ENCODE assay signal across 9 cellular contexts in the genomic region with DNA sequence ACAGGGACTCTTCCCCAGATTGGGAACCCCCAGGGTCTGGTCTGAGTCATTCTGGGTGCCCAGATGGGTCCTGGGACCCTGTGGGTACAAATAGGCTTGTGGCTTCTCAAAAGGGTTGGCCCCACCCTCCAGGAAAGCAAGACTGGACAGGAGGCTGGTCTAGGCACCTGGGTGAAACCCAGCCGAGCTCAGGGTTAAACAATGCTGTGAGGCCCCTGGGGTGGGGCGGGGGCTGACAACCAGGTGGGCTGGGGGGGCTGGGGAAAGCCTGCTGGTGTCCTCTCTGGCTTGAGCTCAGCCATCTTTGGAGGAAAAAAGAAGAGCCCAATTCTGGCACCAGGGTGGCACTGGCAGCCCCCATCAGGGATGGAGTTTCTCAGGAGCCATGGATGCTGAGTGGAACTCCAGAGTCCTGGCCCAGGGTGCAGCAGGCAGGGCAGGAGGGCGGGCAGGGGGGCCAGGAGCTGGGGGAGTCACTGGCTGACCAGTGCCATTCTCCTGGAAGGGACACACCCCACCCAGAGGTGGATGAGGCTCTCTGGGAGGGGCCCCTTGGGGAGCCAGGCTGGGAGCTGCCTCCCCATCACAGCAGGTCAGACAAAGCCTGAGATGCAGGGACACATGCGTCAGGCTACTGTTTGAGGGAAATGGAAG. TPM values are rescaled to one million over a fixed set of nuclear protein-coding genes. Genes with fewer than 3 reads are reported as not detected.
A peak's percentile ranks its signal among the peaks of the same experiment; 100 is the strongest.
DNase-seq lines count a peak whose midpoint lies in the region; ATAC-seq, FAIRE-seq and TF ChIP-seq lines count a peak whose summit lies in the region.
"Had no signal": no experiment of that assay in that cellular context is flagged by ENCODE, and none has a peak within 500 bp of the region (broad histone marks: within the 10 kb centered on the region; RNA-seq: fewer than 3 reads in every experiment).

No MANE protein-coding gene starts in this region.

- peaks cover 6% of the 10 kb centered on the region for H3K4me1 Mint-ChIP-seq in activated CD8-positive, alpha-beta T cell treated with anti-CD3 and anti-CD28 coated beads for 36 hours (ENCODE audit: low read depth)
- H3K4me1 Mint-ChIP-seq in activated CD8-positive, alpha-beta T cell treated with anti-CD3 and anti-CD28 coated beads, Interleukin-2, amount 10 ng/mL, durations not matched to agents 7 days and 5 days (ENCODE audit: low read depth), result peaks cover 7% of the 10 kb centered on the region

- H3K4me2 ChIP-seq in GM12878 (ENCODE audit: control insufficient read depth, insufficient read depth), result peak overlapping the region; percentile 44; the same call in 1 of the 2 replicates

- no peak overlapping the region for H3K4me3 ChIP-seq in GM12878
- peak overlapping the region; percentile 36 to 50 for H3K4me3 ChIP-seq in left lung
- peak overlapping the region in 4 of 5 donors; percentile 50 to 66 (median 60) for H3K4me3 ChIP-seq in subcutaneous abdominal adipose tissue (ENCODE audit: low read depth in 1 of 5, low read length in 5 of 5)

- RAD21 ChIA-PET in GM12878 (lab: Charles Lee; ENCODE audit: unreplicated experiment), result no interaction called here

- no peak for ATAC-seq in activated CD8-positive, alpha-beta T cell treated with anti-CD3 and anti-CD28 coated beads for 36 hours
- ATAC-seq in activated CD8-positive, alpha-beta T cell treated with anti-CD3 and anti-CD28 coated beads, Interleukin-2, amount 10 ng/mL, durations not matched to agents 7 days and 5 days, result no peak
- ATAC-seq in GM12878 (no peak), left lung (no peak), HG02973 (IDR thresholded peaks at IDR 0.05; ENCODE audit: unreplicated experiment) (no peak), HG03432 (IDR thresholded peaks at IDR 0.05; ENCODE audit: unreplicated experiment) (no peak)
- ATAC-seq: upper lobe of right lung had no signal

- no peak for TF ChIP-seq CTCF in activated CD8-positive, alpha-beta T cell treated with anti-CD3 and anti-CD28 coated beads for 36 hours (IDR thresholded peaks at IDR 0.05)
- no peak for TF ChIP-seq CTCF in GM12878 (IDR thresholded peaks at IDR 0.05 in 2 of 3, conservative IDR thresholded peaks at IDR 0.05 in 1 of 3; ENCODE audit: control insufficient read depth in 2 of 3, extremely low read depth in 1 of 3, insufficient read depth in 1 of 3, low read depth in 3 of 3, low read length in 3 of 3)
- TF ChIP-seq CTCF in left lung (IDR thresholded peaks at IDR 0.05), result no peak

- H3K36me3 Mint-ChIP-seq in activated CD8-positive, alpha-beta T cell treated with anti-CD3 and anti-CD28 coated beads for 36 hours (ENCODE audit: low read depth), result no peaks in the 10 kb centered on the region
- no peaks in the 10 kb centered on the region for H3K36me3 Mint-ChIP-seq in activated CD8-positive, alpha-beta T cell treated with anti-CD3 and anti-CD28 coated beads, Interleukin-2, amount 10 ng/mL, durations not matched to agents 7 days and 5 days (ENCODE audit: low read depth)

- BruUV-seq in GM12878 (replicated peaks; lab: Mats Ljungman, UMichigan), result no TSS peak

- peaks cover 15% of the 10 kb centered on the region for H3K27me3 Mint-ChIP-seq in activated CD8-positive, alpha-beta T cell treated with anti-CD3 and anti-CD28 coated beads for 36 hours
- peaks cover 33% of the 10 kb centered on the region for H3K27me3 Mint-ChIP-seq in activated CD8-positive, alpha-beta T cell treated with anti-CD3 and anti-CD28 coated beads, Interleukin-2, amount 10 ng/mL, durations not matched to agents 7 days and 5 days (ENCODE audit: low read depth)

- in situ Hi-C loops in GM12878 (cut with MboI), result no loop called here

- no peak overlapping the region for H2AFZ ChIP-seq in GM12878 (ENCODE audit: control insufficient read depth, low read depth, low read length)

- 25% methylated on average over 4 of the region's 4 CpGs for WGBS in GM12878 (ENCODE audit: insufficient coverage, insufficient replicate concordance, low lambda C conversion rate, missing lambda C conversion rate)

- CTCF ChIA-PET in activated CD8-positive, alpha-beta T cell treated with anti-CD3 and anti-CD28 coated beads for 36 hours (lab: Charles Lee), result interaction anchor here (1.0 to 2.7 kb wide), 4 partner anchors 8 to 36 kb away, joined by 3 to 10 read pairs (median 5); a partner anchor contains a TSS
- CTCF ChIA-PET in activated CD8-positive, alpha-beta T cell treated with anti-CD3 and anti-CD28 coated beads, Interleukin-2, amount 10 ng/mL, durations not matched to agents 7 days and 5 days (lab: Charles Lee), result no interaction called here
- CTCF ChIA-PET in GM12878 (lab: Yijun Ruan, JAX), result interaction anchor here (0.8 to 2.0 kb wide), 2 partner anchors 31 to 34 kb away, joined by 3 to 5 read pairs; no protein-coding TSS in a partner anchor

- TF ChIP-seq POLR2A in GM12878 (IDR thresholded peaks at IDR 0.05; ENCODE audit: low read depth, low read length), result no peak

- no peak for FAIRE-seq in GM12878 (lab: Jason Lieb, UNC)

- no peak for TF ChIP-seq RAD21 in GM12878 (IDR thresholded peaks at IDR 0.05; ENCODE audit: insufficient read depth, low read depth, low read length)

- H4K20me1 ChIP-seq in GM12878 (ENCODE audit: control insufficient read depth, insufficient read depth), result no peaks in the 10 kb centered on the region

- peaks cover 2 to 4% of the 10 kb centered on the region in 2 experiments; a peak in 3 of 4 replicates for H3K27me3 ChIP-seq in GM12878 (replicated peaks in 1 of 2; ENCODE audit: control insufficient read depth in 2 of 2, insufficient read depth in 2 of 2, low read length in 1 of 2)
- peaks cover 23 to 79% of the 10 kb centered on the region in 2 donors for H3K27me3 ChIP-seq in left lung
- peaks cover 7 to 22% (median 17%) of the 10 kb centered on the region in 5 donors for H3K27me3 ChIP-seq in subcutaneous abdominal adipose tissue (ENCODE audit: control insufficient read depth in 5 of 5, insufficient read depth in 4 of 5, low read length in 5 of 5)

- H3K27ac Mint-ChIP-seq in activated CD8-positive, alpha-beta T cell treated with anti-CD3 and anti-CD28 coated beads for 36 hours, result no peak overlapping the region
- H3K27ac Mint-ChIP-seq in activated CD8-positive, alpha-beta T cell treated with anti-CD3 and anti-CD28 coated beads, Interleukin-2, amount 10 ng/mL, durations not matched to agents 7 days and 5 days, result no peak overlapping the region

- H3K9me3 Mint-ChIP-seq in activated CD8-positive, alpha-beta T cell treated with anti-CD3 and anti-CD28 coated beads for 36 hours, result no peaks in the 10 kb centered on the region
- no peaks in the 10 kb centered on the region for H3K9me3 Mint-ChIP-seq in activated CD8-positive, alpha-beta T cell treated with anti-CD3 and anti-CD28 coated beads, Interleukin-2, amount 10 ng/mL, durations not matched to agents 7 days and 5 days (ENCODE audit: insufficient read depth)

- H3K36me3 ChIP-seq in GM12878 (ENCODE audit: control insufficient read depth in 2 of 2, insufficient read depth in 2 of 2, low read length in 1 of 2) (no peaks in the 10 kb centered on the region), left lung (peaks cover 0 to 6% of the 10 kb centered on the region in 2 donors), subcutaneous abdominal adipose tissue (ENCODE audit: control insufficient read depth in 5 of 5, insufficient read depth in 5 of 5, low read length in 5 of 5) (peaks cover 0 to 4% (median 0%) of the 10 kb centered on the region in 5 donors)
- H3K36me3 ChIP-seq: upper lobe of right lung had no signal

- no peak for DNase-seq in activated CD8-positive, alpha-beta T cell treated with anti-CD3 and anti-CD28 coated beads for 36 hours
- DNase-seq in activated CD8-positive, alpha-beta T cell treated with anti-CD3 and anti-CD28 coated beads, Interleukin-2, amount 10 ng/mL, durations not matched to agents 7 days and 5 days, result no peak
- no peak for DNase-seq in GM12878 (ENCODE audit: low read depth, low spot score)
- peak in 1 of 2 donors; percentile 71 for DNase-seq in left lung
- no peak for DNase-seq in activated CD4-positive, alpha-beta T cell treated with anti-CD3 and anti-CD28 coated beads, Interleukin-2, amount 50 U/mL, for 1 hour
- DNase-seq: upper lobe of right lung had no signal

- H3K9ac ChIP-seq in GM12878 (ENCODE audit: control insufficient read depth, insufficient read depth, low read length), result no peak overlapping the region
- peak overlapping the region in 2 of 5 donors; percentile 59 to 68 for H3K9ac ChIP-seq in subcutaneous abdominal adipose tissue (ENCODE audit: low read length in 5 of 5)

- intact Hi-C loops in activated CD8-positive, alpha-beta T cell treated with anti-CD3 and anti-CD28 coated beads for 36 hours (cut with micrococcal nuclease), result no loop called here
- intact Hi-C loops in GM12878 (cut with micrococcal nuclease; ENCODE audit: unreplicated experiment), result no loop called here
- intact Hi-C loops in left lung (cut with DNase I), result no loop called here

- SMC1A ChIA-PET in GM12878 (lab: Charles Lee; ENCODE audit: uncharacterized antibody, unreplicated experiment), result no interaction called here

- POLR2A ChIA-PET in activated CD8-positive, alpha-beta T cell treated with anti-CD3 and anti-CD28 coated beads for 36 hours (lab: Charles Lee), result no interaction called here
- POLR2A ChIA-PET in activated CD8-positive, alpha-beta T cell treated with anti-CD3 and anti-CD28 coated beads, Interleukin-2, amount 10 ng/mL, durations not matched to agents 7 days and 5 days (lab: Charles Lee), result no interaction called here
- POLR2A ChIA-PET in GM12878 (lab: Charles Lee), result no interaction called here

- H3K79me2 ChIP-seq in GM12878 (ENCODE audit: control insufficient read depth, insufficient read depth, low read length), result no peaks in the 10 kb centered on the region

- TF ChIP-seq EP300 in GM12878 (IDR thresholded peaks at IDR 0.05; ENCODE audit: borderline replicate concordance in 1 of 2, control insufficient read depth in 1 of 2, low read depth in 2 of 2, low read length in 2 of 2), result no peak

- H3K9me3 ChIP-seq in GM12878 (replicated peaks; ENCODE audit: control insufficient read depth, insufficient read depth, low read length) (no peaks in the 10 kb centered on the region), left lung (no peaks in the 10 kb centered on the region), subcutaneous abdominal adipose tissue (ENCODE audit: control insufficient read depth in 5 of 5, low read length in 5 of 5) (no peaks in the 10 kb centered on the region)
- H3K9me3 ChIP-seq: upper lobe of right lung had no signal

- H3K4me1 ChIP-seq in GM12878 (ENCODE audit: control insufficient read depth, insufficient read depth, low read length) (peaks cover 9% of the 10 kb centered on the region), left lung (peaks cover 8 to 49% of the 10 kb centered on the region in 2 donors), subcutaneous abdominal adipose tissue (ENCODE audit: control insufficient read depth in 5 of 5, insufficient read depth in 5 of 5, low read length in 5 of 5) (peaks cover 1 to 30% (median 28%) of the 10 kb centered on the region in 5 donors)

- H3K27ac ChIP-seq in GM12878 (ENCODE audit: control insufficient read depth, insufficient read depth) (no peak overlapping the region), left lung (no peak overlapping the region), subcutaneous abdominal adipose tissue (ENCODE audit: low read depth, low read length) (no peak overlapping the region)
- H3K27ac ChIP-seq: upper lobe of right lung had no signal

- peak overlapping the region; percentile 12 for H3K4me3 Mint-ChIP-seq in activated CD8-positive, alpha-beta T cell treated with anti-CD3 and anti-CD28 coated beads for 36 hours
- H3K4me3 Mint-ChIP-seq in activated CD8-positive, alpha-beta T cell treated with anti-CD3 and anti-CD28 coated beads, Interleukin-2, amount 10 ng/mL, durations not matched to agents 7 days and 5 days, result no peak overlapping the region

RNA-seq across cellular contexts. Expression of a gene that starts 1.1 kb away (rescaled TPM):
- 1 to 10 TPM; 1.3 to 1.5 TPM for total RNA-seq in activated CD8-positive, alpha-beta T cell treated with anti-CD3 and anti-CD28 coated beads for 36 hours
- under 1 TPM in 1 of 2 experiments, not detected in 1; 0.53 TPM for total RNA-seq in activated CD8-positive, alpha-beta T cell treated with anti-CD3 and anti-CD28 coated beads, Interleukin-2, amount 10 ng/mL, durations not matched to agents 7 days and 5 days
- total RNA-seq in GM12878 (2013; cell fraction: nucleolus; rRNA removed), result 4.3 and 5.9 TPM in 2 replicates
- total RNA-seq in GM12878 (2014; rRNA removed) (0.34 and 0.65 TPM in 2 replicates), GM12878 (2014; rRNA removed; fragmentation: Illumina TruSeq; extraction: Trizol) (0.13 and 0.51 TPM in 2 replicates), GM12878 (2021) (0.82 and 1.1 TPM in 2 replicates), left lung (10 to 100 TPM; 14.6 to 20.3 TPM)
- 0.42 TPM for polyA plus RNA-seq in GM12878 (2011; ENCODE audit: low read depth)
- polyA plus RNA-seq in GM12878 (2011; rRNA removed) (0.19 and 0.43 TPM in 2 replicates), GM12878 (2014; fragmentation: Illumina TruSeq; extraction: Trizol) (0.34 and 1.5 TPM in 2 replicates), GM12878 (2014; fragmentation: Nextera tagmentation; extraction: Ambion mirVana) (not detected), GM12878 (2014; rRNA removed) (0.46 TPM in 1 of 2 replicates, not detected in the other), GM12878 (2016; fragmentation: Nextera tagmentation; extraction: Ambion mirVana) (not detected)
- 0.12 and 0.31 TPM in 2 replicates for polyA plus RNA-seq in GM12878 (2011; cell fraction: cytosol; rRNA removed)
- 1.3 and 1.5 TPM in 2 replicates for polyA plus RNA-seq in GM12878 (2011; cell fraction: nucleus; rRNA removed)
- polyA plus RNA-seq in GM12878 (2012), result 1.2 and 1.4 TPM in 2 replicates
- 1.1 and 2.0 TPM in 2 replicates for polyA minus RNA-seq in GM12878 (2011; rRNA and poly(A)+ RNA removed)
- not detected in 2 replicates for polyA minus RNA-seq in GM12878 (2011; cell fraction: cytosol; rRNA and poly(A)+ RNA removed)
- polyA minus RNA-seq in GM12878 (2011; cell fraction: nucleus; rRNA and poly(A)+ RNA removed), result 0.36 and 0.57 TPM in 2 replicates

RNA-seq across cellular contexts. Expression of a gene that starts 7.9 kb away (rescaled TPM):
- total RNA-seq in activated CD8-positive, alpha-beta T cell treated with anti-CD3 and anti-CD28 coated beads for 36 hours, result not detected
- total RNA-seq in activated CD8-positive, alpha-beta T cell treated with anti-CD3 and anti-CD28 coated beads, Interleukin-2, amount 10 ng/mL, durations not matched to agents 7 days and 5 days, result not detected
- total RNA-seq in GM12878 (2013; cell fraction: nucleolus; rRNA removed), result not detected in 2 replicates
- total RNA-seq in GM12878 (2014; rRNA removed) (0.28 TPM in 1 of 2 replicates, not detected in the other), GM12878 (2014; rRNA removed; fragmentation: Illumina TruSeq; extraction: Trizol) (not detected in 2 replicates), GM12878 (2021) (0.28 and 0.35 TPM in 2 replicates), left lung (1 to 10 TPM in 1 of 2 donors, not detected in 1; 3.6 TPM)
- polyA plus RNA-seq in GM12878 (2011; ENCODE audit: low read depth), result not detected
- polyA plus RNA-seq in GM12878 (2011; rRNA removed) (not detected in 2 replicates), GM12878 (2014; fragmentation: Illumina TruSeq; extraction: Trizol) (not detected in 2 replicates), GM12878 (2014; fragmentation: Nextera tagmentation; extraction: Ambion mirVana) (under 1 TPM in 1 of 2 experiments, not detected in 1; 0.05 TPM), GM12878 (2014; rRNA removed) (0.10 TPM in 1 of 2 replicates, not detected in the other), GM12878 (2016; fragmentation: Nextera tagmentation; extraction: Ambion mirVana) (not detected)
- 0.07 TPM in 1 of 2 replicates, not detected in the other for polyA plus RNA-seq in GM12878 (2011; cell fraction: cytosol; rRNA removed)
- 0.22 and 0.28 TPM in 2 replicates for polyA plus RNA-seq in GM12878 (2011; cell fraction: nucleus; rRNA removed)
- 0.16 and 0.35 TPM in 2 replicates for polyA plus RNA-seq in GM12878 (2012)
- not detected in 2 replicates for polyA minus RNA-seq in GM12878 (2011; rRNA and poly(A)+ RNA removed)
- not detected in 2 replicates for polyA minus RNA-seq in GM12878 (2011; cell fraction: cytosol; rRNA and poly(A)+ RNA removed)
- polyA minus RNA-seq in GM12878 (2011; cell fraction: nucleus; rRNA and poly(A)+ RNA removed), result not detected in 2 replicates

RNA-seq across cellular contexts. Expression of a gene that starts 45.2 kb away (rescaled TPM):
- not detected for total RNA-seq in activated CD8-positive, alpha-beta T cell treated with anti-CD3 and anti-CD28 coated beads for 36 hours
- total RNA-seq in activated CD8-positive, alpha-beta T cell treated with anti-CD3 and anti-CD28 coated beads, Interleukin-2, amount 10 ng/mL, durations not matched to agents 7 days and 5 days, result 1 to 10 TPM; 1.2 to 1.5 TPM
- total RNA-seq in GM12878 (2013; cell fraction: nucleolus; rRNA removed), result not detected in 2 replicates
- not detected in 2 replicates for total RNA-seq in GM12878 (2014; rRNA removed)
- not detected in 2 replicates for total RNA-seq in GM12878 (2014; rRNA removed; fragmentation: Illumina TruSeq; extraction: Trizol)
- total RNA-seq in GM12878 (2021), result not detected in 2 replicates
- not detected for polyA plus RNA-seq in GM12878 (2011; ENCODE audit: low read depth)
- polyA plus RNA-seq in GM12878 (2011; rRNA removed), result not detected in 2 replicates
- polyA plus RNA-seq in GM12878 (2011; cell fraction: cytosol; rRNA removed), result not detected in 2 replicates
- 0.20 TPM in 1 of 2 replicates, not detected in the other for polyA plus RNA-seq in GM12878 (2011; cell fraction: nucleus; rRNA removed)
- polyA plus RNA-seq in GM12878 (2012), result not detected in 2 replicates
- not detected in 2 replicates for polyA plus RNA-seq in GM12878 (2014; fragmentation: Illumina TruSeq; extraction: Trizol)
- polyA plus RNA-seq in GM12878 (2014; fragmentation: Nextera tagmentation; extraction: Ambion mirVana), result not detected
- polyA plus RNA-seq in GM12878 (2014; rRNA removed), result not detected in 2 replicates
- not detected for polyA plus RNA-seq in GM12878 (2016; fragmentation: Nextera tagmentation; extraction: Ambion mirVana)
- not detected in 2 replicates for polyA minus RNA-seq in GM12878 (2011; rRNA and poly(A)+ RNA removed)
- not detected in 2 replicates for polyA minus RNA-seq in GM12878 (2011; cell fraction: cytosol; rRNA and poly(A)+ RNA removed)
- not detected in 2 replicates for polyA minus RNA-seq in GM12878 (2011; cell fraction: nucleus; rRNA and poly(A)+ RNA removed)
- total RNA-seq in left lung, result 10 to 100 TPM in 1 of 2 donors, 1 to 10 TPM in 1; 4.4 to 11.2 TPM
